ENCODE assay signal across 21 cellular contexts in the genomic region with DNA sequence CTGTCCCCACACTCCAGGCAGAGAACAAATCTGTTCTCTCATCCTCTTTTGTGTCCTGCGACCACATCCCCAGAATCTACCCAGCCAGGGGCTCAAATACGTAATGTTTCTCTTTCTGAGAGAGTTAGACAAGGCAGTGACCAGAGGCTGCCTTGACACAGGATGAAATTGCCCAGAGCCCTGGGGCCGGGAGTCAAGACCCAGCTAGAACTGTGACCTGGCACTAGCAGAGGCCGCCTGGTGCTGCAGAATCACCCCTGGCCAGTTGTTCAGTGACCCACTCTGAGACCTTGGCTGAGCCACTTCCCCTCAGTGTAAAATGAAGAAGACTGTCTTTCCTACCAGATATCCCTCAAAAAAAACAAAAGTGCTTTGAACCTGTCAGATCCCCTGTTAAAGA.
"Had no signal": no experiment of that assay in that cellular context is flagged by ENCODE, and none has a peak within 500 bp of the region (broad histone marks: within the 10 kb centered on the region; RNA-seq: fewer than 3 reads in every experiment).

No MANE protein-coding gene starts in this region.

- H3K36me3 ChIP-seq: left ventricle myocardium inferior, lower lobe of right lung, ovary, spleen, suprapubic skin, transverse colon, upper lobe of right lung, uterus had no signal

- H3K36me3 Mint-ChIP-seq: natural killer cell treated with Interleukin-12 subunit alpha and Interleukin-12 subunit beta and Interleukin-15 and Interleukin-18, amount 100 ng/mL, for 72 hours had no signal

- H3K4me3 ChIP-seq: dorsolateral prefrontal cortex, left ventricle myocardium inferior, lower lobe of right lung, ovary, psoas muscle, skin epidermis, suprapubic skin, transverse colon, upper lobe of right lung, uterus had no signal

- H3K9me3 Mint-ChIP-seq: natural killer cell treated with Interleukin-12 subunit alpha and Interleukin-12 subunit beta and Interleukin-15 and Interleukin-18, amount 100 ng/mL, for 72 hours; stimulated activated naive CD8-positive, alpha-beta T cell treated with anti-CD3 and anti-CD28 coated beads, Interleukin-15, amount 100 ng/mL, for 72 hours had no signal

- H3K9me3 ChIP-seq: left ventricle myocardium inferior, lower lobe of right lung, ovary, psoas muscle, spleen, suprapubic skin, transverse colon, upper lobe of right lung, uterus had no signal

- ATAC-seq: left colon; lower lobe of right lung; right cardiac atrium; stimulated activated naive CD8-positive, alpha-beta T cell treated with anti-CD3 and anti-CD28 coated beads, Interleukin-15, amount 100 ng/mL, for 72 hours had no signal

- H3K27ac ChIP-seq: dorsolateral prefrontal cortex, left ventricle myocardium inferior, lower lobe of right lung, ovary, psoas muscle, skin epidermis, suprapubic skin, transverse colon, upper lobe of right lung, uterus had no signal

- H3K27ac Mint-ChIP-seq: natural killer cell treated with Interleukin-12 subunit alpha and Interleukin-12 subunit beta and Interleukin-15 and Interleukin-18, amount 100 ng/mL, for 72 hours had no signal

- H3K4me3 Mint-ChIP-seq: natural killer cell treated with Interleukin-12 subunit alpha and Interleukin-12 subunit beta and Interleukin-15 and Interleukin-18, amount 100 ng/mL, for 72 hours; stimulated activated naive CD8-positive, alpha-beta T cell treated with anti-CD3 and anti-CD28 coated beads, Interleukin-15, amount 100 ng/mL, for 72 hours had no signal

- DNase-seq: dorsolateral prefrontal cortex; effector CD4-positive, alpha-beta T cell; head of caudate nucleus; kidney; left colon; left ventricle myocardium inferior; lower lobe of right lung; nucleus accumbens; ovary; psoas muscle; right cardiac atrium; spleen; stimulated activated CD4-positive, alpha-beta T cell treated with anti-CD3 and anti-CD28 coated beads, Interleukin-4, amount 100 ng/mL, for 4 hours; stimulated activated naive CD4-positive, alpha-beta T cell; stimulated activated naive CD8-positive, alpha-beta T cell treated with anti-CD3 and anti-CD28 coated beads, Interleukin-15, amount 100 ng/mL, for 72 hours; transverse colon; upper lobe of right lung; uterus had no signal

- H3K4me1 ChIP-seq: left ventricle myocardium inferior, lower lobe of right lung, psoas muscle, suprapubic skin, transverse colon, upper lobe of right lung, uterus had no signal

- H3K27me3 ChIP-seq: dorsolateral prefrontal cortex, ovary, spleen, suprapubic skin, transverse colon, upper lobe of right lung, uterus had no signal
